22 cellular contexts compared by ENCODE assay signal in genomic region chr1:109654519-109654918, GRCh38. TPM values are rescaled to one million over a fixed set of nuclear protein-coding genes. Genes with fewer than 3 reads are reported as not detected.
DNase-seq lines count a peak whose midpoint lies in the region; TF ChIP-seq lines count a peak whose summit lies in the region.
"Had no signal": no experiment of that assay in that cellular context is flagged by ENCODE, and none has a peak within 500 bp of the region (broad histone marks: within the 10 kb centered on the region; RNA-seq: fewer than 3 reads in every experiment).

No MANE protein-coding gene starts in this region.

- peak overlapping the region; percentile 79 for H2AK5ac ChIP-seq in neuronal stem cell (ENCODE audit: low read depth, low read length)

- peak overlapping the region in 2 of 3 donors; percentile 71 to 89 for H3K27ac Mint-ChIP-seq in IgD-negative memory B cell
- H3K27ac Mint-ChIP-seq: mesothelial cell of epicardium had no signal

- no peak overlapping the region for H2BK15ac ChIP-seq in neuronal stem cell (ENCODE audit: low read length)

- H3K4me2 ChIP-seq in neuronal stem cell (ENCODE audit: insufficient read depth, low read length, poor library complexity, severe bottlenecking) = no peak overlapping the region

- peaks cover 9% of the 10 kb centered on the region for H3K27me3 Mint-ChIP-seq in IgD-negative memory B cell

- WGBS in esophagus muscularis mucosa = 92% methylated on average over 12 of the region's 12 CpGs
- no CpG with 5 or more reads among the region's 12 CpGs for WGBS in neuronal stem cell (ENCODE audit: extremely low coverage in 2 of 2, insufficient read length in 2 of 2, insufficient replicate concordance in 1 of 2), 2 donors

- no peak overlapping the region for H3K23ac ChIP-seq in neuronal stem cell (ENCODE audit: low read depth, low read length, poor library complexity)

- peaks cover 0 to 22% (median 10%) of the 10 kb centered on the region in 4 donors for H3K36me3 ChIP-seq in esophagus muscularis mucosa
- peaks cover 0 to 8% of the 10 kb centered on the region in 2 donors for H3K36me3 ChIP-seq in neuronal stem cell (replicated peaks in 1 of 2; ENCODE audit: control insufficient read depth in 2 of 2, insufficient read depth in 2 of 2, low read length in 2 of 2)
- H3K36me3 ChIP-seq: cardiac muscle cell had no signal

- in situ Hi-C loops in KBM-7 (cut with MboI; ENCODE audit: low pct_unique_long_range_greater_than_20kb, low sequenced_read_pairs) = loop anchor here (25.0 kb wide), 1 partner anchor 108 kb away; the partner anchor contains the start of gene EPS8L3

- H3K9me3 ChIP-seq in esophagus muscularis mucosa = no peaks in the 10 kb centered on the region
- no peaks in the 10 kb centered on the region for H3K9me3 ChIP-seq in neuronal stem cell (replicated peaks in 1 of 2; ENCODE audit: control insufficient read depth in 2 of 2, insufficient read depth in 1 of 2, low read depth in 1 of 2, low read length in 2 of 2)
- H3K9me3 ChIP-seq: testis had no signal

- no peak overlapping the region for H3K9ac ChIP-seq in neuronal stem cell (ENCODE audit: low read depth, low read length, poor library complexity)

- no peak overlapping the region for H4K8ac ChIP-seq in neuronal stem cell (ENCODE audit: low read depth, low read length)

- peaks cover 17 to 28% (median 23%) of the 10 kb centered on the region in 4 donors for H3K4me1 ChIP-seq in esophagus muscularis mucosa
- H3K4me1 ChIP-seq in neuronal stem cell (ENCODE audit: control insufficient read depth in 2 of 2, insufficient read depth in 1 of 2, low read depth in 1 of 2, low read length in 2 of 2) = peaks cover 3 to 9% of the 10 kb centered on the region in 2 donors
- H3K4me1 ChIP-seq: foreskin keratinocyte had no signal

- no peak overlapping the region for H2BK5ac ChIP-seq in neuronal stem cell (ENCODE audit: low read length)

- intact Hi-C loops in esophagus muscularis mucosa (cut with DNase I) = loop anchor here (10.0 kb wide), 1 partner anchor 260 kb away; the partner anchor contains the start of gene CSF1

- H4K91ac ChIP-seq in neuronal stem cell (ENCODE audit: low read depth, low read length, poor library complexity) = no peak overlapping the region

- peaks cover 1% of the 10 kb centered on the region for H3K36me3 Mint-ChIP-seq in IgD-negative memory B cell
- H3K36me3 Mint-ChIP-seq: mesothelial cell of epicardium had no signal

- H3K27ac ChIP-seq in esophagus muscularis mucosa (replicated peaks in 1 of 4) = peak overlapping the region; percentile 84 to 93 (median 88)
- no peak overlapping the region for H3K27ac ChIP-seq in neuronal stem cell (replicated peaks; ENCODE audit: low read length)
- H3K27ac ChIP-seq: epithelial cell of prostate, foreskin keratinocyte had no signal

- H3K14ac ChIP-seq in neuronal stem cell (ENCODE audit: low read length) = no peak overlapping the region

- H3K9me3 Mint-ChIP-seq in IgD-negative memory B cell = no peaks in the 10 kb centered on the region
- H3K9me3 Mint-ChIP-seq: activated B cell treated with CpG ODN at 0.5 μM for 24 hours, mesothelial cell of epicardium had no signal

- no peak overlapping the region for H2BK120ac ChIP-seq in neuronal stem cell (ENCODE audit: low read depth, low read length)

- H3K18ac ChIP-seq in neuronal stem cell (ENCODE audit: low read length) = peak overlapping the region; percentile 11

- DNase-seq in CD1c-positive myeloid dendritic cell (ENCODE audit: extremely low spot score) = peak; percentile 0
- peak; percentile 24 for DNase-seq in esophagus muscularis mucosa (ENCODE audit: extremely low spot score)
- DNase-seq in neuronal stem cell (ENCODE audit: low spot score) = no peak
- DNase-seq in KBM-7 = no peak
- DNase-seq in NCI-H1436 (lab: John Stamatoyannopoulos, UW) = no peak
- DNase-seq in SHP77 treated with DMSO at 0.1 percent for 48 hours (lab: John Stamatoyannopoulos, UW) = no peak
- DNase-seq: activated B cell treated with CpG ODN at 0.5 μM for 24 hours; foreskin keratinocyte; NCI-H1417; NCI-H526; right cardiac atrium; SHP77; stimulated activated CD4-positive, alpha-beta T cell treated with anti-CD3 and anti-CD28 coated beads, Interleukin-15, amount 100 ng/mL, for 24 hours; testis had no signal

- TF ChIP-seq EP300 in esophagus muscularis mucosa (IDR thresholded peaks at IDR 0.05) = no peak

- H3K4me3 ChIP-seq in esophagus muscularis mucosa (no peak overlapping the region), neuronal stem cell (ENCODE audit: low read length in 2 of 2) (no peak overlapping the region)

- H2AFZ ChIP-seq in neuronal stem cell (ENCODE audit: low read length) = no peak overlapping the region

- TF ChIP-seq POLR2A in esophagus muscularis mucosa (IDR thresholded peaks at IDR 0.05; ENCODE audit: low read depth) = no peak

- peak overlapping the region in 2 of 4 donors; percentile 91 to 95 for H3K4me3 Mint-ChIP-seq in IgD-negative memory B cell

- H3K27me3 ChIP-seq in esophagus muscularis mucosa (no peaks in the 10 kb centered on the region), neuronal stem cell (ENCODE audit: control insufficient read depth in 3 of 3, insufficient read depth in 3 of 3, low read depth in 1 of 3, low read length in 3 of 3) (peaks cover 0 to 17% (median 11%) of the 10 kb centered on the region in 3 experiments)
- H3K27me3 ChIP-seq: testis had no signal

- peak overlapping the region; percentile 59 for H3K4ac ChIP-seq in neuronal stem cell (ENCODE audit: low read length)

- no peak overlapping the region for H2BK12ac ChIP-seq in neuronal stem cell (ENCODE audit: low read length)

- H3K79me1 ChIP-seq in neuronal stem cell (ENCODE audit: low read depth, low read length) = no peaks in the 10 kb centered on the region

- TF ChIP-seq CTCF in esophagus muscularis mucosa (IDR thresholded peaks at IDR 0.05) = no peak

- peaks cover 7 to 19% (median 18%) of the 10 kb centered on the region in 3 donors for H3K4me1 Mint-ChIP-seq in IgD-negative memory B cell

RNA-seq across cellular contexts. Expression of gene GSTM4, which starts 1.4 kb away (rescaled TPM):
- 22.3 TPM for polyA plus RNA-seq in IgD-negative memory B cell
- total RNA-seq in esophagus muscularis mucosa = 10 to 100 TPM; 33.1 to 43.1 (median 39.1) TPM
- 18.1 TPM for polyA plus RNA-seq in neuronal stem cell (2013, experiment 1 of 2)
- 18.1 TPM for polyA plus RNA-seq in neuronal stem cell (2013, experiment 2 of 2)

RNA-seq across cellular contexts. Expression of gene GSTM2, which starts 13.3 kb away (rescaled TPM):
- polyA plus RNA-seq in IgD-negative memory B cell = 11.6 TPM
- total RNA-seq in esophagus muscularis mucosa = 10 to 100 TPM; 19.9 to 59.0 (median 39.3) TPM
- 54.2 TPM for polyA plus RNA-seq in neuronal stem cell (2013, experiment 1 of 2)
- polyA plus RNA-seq in neuronal stem cell (2013, experiment 2 of 2) = 51.8 TPM

RNA-seq across cellular contexts. Expression of gene GSTM1, which starts 33.1 kb away (rescaled TPM):
- not detected for polyA plus RNA-seq in IgD-negative memory B cell
- total RNA-seq in esophagus muscularis mucosa = 10 to 100 TPM in 1 of 4 donors, not detected in 3; 23.1 TPM
- 54.3 TPM for polyA plus RNA-seq in neuronal stem cell (2013, experiment 1 of 2)
- polyA plus RNA-seq in neuronal stem cell (2013, experiment 2 of 2) = 55.1 TPM
- total RNA-seq: dermis microvascular lymphatic vessel endothelial cell, H4, testis had no signal

RNA-seq across cellular contexts. Expression of gene AMPD2, which starts 34.9 kb away (rescaled TPM):
- 40.7 TPM for polyA plus RNA-seq in IgD-negative memory B cell
- 10 to 100 TPM; 23.7 to 38.8 (median 33.2) TPM for total RNA-seq in esophagus muscularis mucosa
- polyA plus RNA-seq in neuronal stem cell (2013, experiment 1 of 2) = 36.2 TPM
- polyA plus RNA-seq in neuronal stem cell (2013, experiment 2 of 2) = 34.6 TPM

RNA-seq across cellular contexts. Expression of gene GNAT2, which starts 35.1 kb away (rescaled TPM):
- not detected for polyA plus RNA-seq in IgD-negative memory B cell
- under 1 TPM in 1 of 4 donors, not detected in 3; 0.33 TPM for total RNA-seq in esophagus muscularis mucosa
- not detected for polyA plus RNA-seq in neuronal stem cell (2013, experiment 1 of 2)
- not detected for polyA plus RNA-seq in neuronal stem cell (2013, experiment 2 of 2)
- total RNA-seq: activated B cell treated with CpG ODN at 0.5 μM for 24 hours; cardiac muscle cell; foreskin keratinocyte; mesothelial cell of epicardium; omental fat pad; right cardiac atrium; T-helper 2 cell treated with Interferon-gamma antibody and Interleukin-4, amounts not matched to agents 100 ng/mL and 5 ng/mL, for 36 hours had no signal
- polyA plus RNA-seq: cardiac muscle cell, right cardiac atrium had no signal

Comparison
In these comparisons a context has a peak if more than half of its experiments do, and no peak if none do; other contexts are left out.
1. DNase-seq: peak in CD1c-positive myeloid dendritic cell (single experiment) and esophagus muscularis mucosa (single experiment); none in neuronal stem cell (single experiment), KBM-7 (single experiment), NCI-H1436 (single experiment) and SHP77 treated with DMSO at 0.1 percent for 48 hours (single experiment).